ENCODE assay signal across 8 cellular contexts in the genomic region with DNA sequence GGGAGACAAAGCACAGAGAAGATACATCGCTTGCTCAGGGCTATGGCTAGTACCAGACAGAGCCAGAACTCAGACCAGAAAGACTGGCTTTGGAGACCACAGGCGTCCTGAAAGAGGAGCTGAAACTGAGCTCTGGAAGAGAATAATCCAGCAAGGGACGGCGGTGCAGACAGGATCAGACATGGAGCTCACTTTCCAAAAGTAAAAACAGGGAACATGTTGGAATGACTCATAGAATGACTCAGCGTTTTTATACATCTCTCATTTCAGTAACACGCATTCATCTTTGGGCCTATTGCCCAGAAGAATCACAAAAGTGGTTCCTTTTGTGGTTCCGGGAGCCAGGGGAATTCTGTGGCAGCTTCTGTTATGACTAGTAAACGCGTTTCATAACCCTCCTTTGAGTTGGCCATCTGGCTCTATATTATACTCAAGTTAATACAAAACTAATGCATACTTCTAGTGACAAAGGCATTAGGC. TPM values are rescaled to one million over a fixed set of nuclear protein-coding genes. Genes with fewer than 3 reads are reported as not detected.
DNase-seq lines count a peak whose midpoint lies in the region; ATAC-seq, FAIRE-seq and TF ChIP-seq lines count a peak whose summit lies in the region.

No MANE protein-coding gene starts in this region.

- H3K4me2 ChIP-seq in OCI-LY7 (ENCODE audit: low read length) = no peak overlapping the region

- H3K27ac ChIP-seq in pancreas = peak overlapping the region in 2 of 4 donors; percentile 5 to 41
- H3K27ac ChIP-seq in OCI-LY7 (ENCODE audit: low read depth, low read length, poor library complexity, severe bottlenecking) = no peak overlapping the region

- 61% methylated on average over 9 of the region's 9 CpGs for WGBS in pancreas, 2 donors

- POLR2A ChIA-PET in OCI-LY7 (lab: Charles Lee) = no interaction called here

- H3K27me3 ChIP-seq in pancreas = no peaks in the 10 kb centered on the region

- H4K20me1 ChIP-seq in OCI-LY7 (ENCODE audit: insufficient read depth, low read length) = no peaks in the 10 kb centered on the region

- H3K36me3 ChIP-seq in pancreas = no peaks in the 10 kb centered on the region
- H3K36me3 ChIP-seq in OCI-LY7 (ENCODE audit: insufficient read depth, low read length) = no peaks in the 10 kb centered on the region

- ATAC-seq in GM21526 (IDR thresholded peaks at IDR 0.05; ENCODE audit: low FRiP score, unreplicated experiment) (peak; percentile 50), pancreas (peak in 3 of 4 donors; percentile 56 to 79 (median 78))

- DNase-seq in DMS53 treated with DMSO at 0.1 percent for 48 hours (lab: John Stamatoyannopoulos, UW; ENCODE audit: unreplicated experiment) (peak; percentile 8), HS-5 (ENCODE audit: low read depth) (peak; percentile 92), chondrocyte (ENCODE audit: low spot score) (no peak), pancreas (peak in 1 of 6 donors; percentile 30), NCI-H1105 (lab: John Stamatoyannopoulos, UW) (no peak), OCI-LY7 (ENCODE audit: low spot score) (no peak)
- DNase-seq in stimulated activated CD4-positive, alpha-beta T cell treated with anti-CD3 and anti-CD28 coated beads, Interleukin-1b, Interleukin-23, amount 100 ng/mL, for 48 hours = no peak

- H3K4me3 ChIP-seq in pancreas (no peak overlapping the region), OCI-LY7 (ENCODE audit: low read depth, low read length, poor library complexity, severe bottlenecking) (no peak overlapping the region)

- TF ChIP-seq CTCF in chondrocyte (IDR thresholded peaks at IDR 0.05) = no peak
- no peak for TF ChIP-seq CTCF in pancreas (IDR thresholded peaks at IDR 0.05)
- TF ChIP-seq CTCF in OCI-LY7 (conservative IDR thresholded peaks at IDR 0.05; ENCODE audit: low read length) = no peak

- no peaks in the 10 kb centered on the region for H3K27me3 Mint-ChIP-seq in chondrocyte (ENCODE audit: low read depth)

- no peaks in the 10 kb centered on the region for H3K9me3 Mint-ChIP-seq in chondrocyte (ENCODE audit: low read depth)

- H3K4me1 ChIP-seq in pancreas = no peaks in the 10 kb centered on the region
- H3K4me1 ChIP-seq in OCI-LY7 (ENCODE audit: insufficient read depth, low read length, poor library complexity, severe bottlenecking) = no peaks in the 10 kb centered on the region

- intact Hi-C loops in pancreas (cut with DNase I) (no loop called here), OCI-LY7 (cut with micrococcal nuclease; ENCODE audit: unreplicated experiment) (no loop called here)

- H3K4me3 Mint-ChIP-seq in chondrocyte (ENCODE audit: unreplicated experiment) = no peak overlapping the region

- peak; percentile 82 for FAIRE-seq in pancreas (lab: Jason Lieb, UNC)

- H3K79me2 ChIP-seq in OCI-LY7 (ENCODE audit: insufficient read depth, low read depth, low read length) = no peaks in the 10 kb centered on the region

- peak overlapping the region; percentile 97 for H3K27ac Mint-ChIP-seq in chondrocyte (ENCODE audit: unreplicated experiment)

- CTCF ChIA-PET in OCI-LY7 (lab: Charles Lee; ENCODE audit: unreplicated experiment) = no interaction called here

- peaks cover 13% of the 10 kb centered on the region for H3K4me1 Mint-ChIP-seq in chondrocyte (ENCODE audit: low read depth)

- no TSS peak for BruUV-seq in OCI-LY7 (replicated peaks; lab: Mats Ljungman, UMichigan)

- H3K36me3 Mint-ChIP-seq in chondrocyte (ENCODE audit: low read depth) = no peaks in the 10 kb centered on the region

- H3K9me3 ChIP-seq in pancreas = no peaks in the 10 kb centered on the region
- H3K9me3 ChIP-seq in OCI-LY7 (ENCODE audit: low read length) = no peaks in the 10 kb centered on the region

- no peaks in the 10 kb centered on the region for H3K9me2 ChIP-seq in OCI-LY7 (ENCODE audit: insufficient read depth, low read length)

- H2AFZ ChIP-seq in OCI-LY7 (ENCODE audit: low read length) = no peak overlapping the region

RNA-seq across cellular contexts. Expression of a gene that starts 37.2 kb away (rescaled TPM):
- total RNA-seq in chondrocyte = not detected in 3 replicates
- 10 to 100 TPM in 4 of 6 donors, 1 to 10 TPM in 2; 6.0 to 28.2 (median 13.1) TPM for total RNA-seq in pancreas
- polyA plus RNA-seq in pancreas = 10 to 100 TPM; 17.2 to 44.6 TPM
- total RNA-seq in OCI-LY7 (2014; rRNA removed; shearing (Covaris generic)) = not detected in 2 replicates
- total RNA-seq in OCI-LY7 (2022) = not detected in 2 replicates

Comparison
In these comparisons a context has a peak if more than half of its experiments do, and no peak if none do; other contexts are left out.
1. DNase-seq: peak in DMS53 treated with DMSO at 0.1 percent for 48 hours (single experiment) and HS-5 (single experiment); none in chondrocyte (single experiment), stimulated activated CD4-positive, alpha-beta T cell treated with anti-CD3 and anti-CD28 coated beads, Interleukin-1b, Interleukin-23, amount 100 ng/mL, for 48 hours (single experiment), NCI-H1105 (single experiment) and OCI-LY7 (single experiment).